In the genomic region with DNA sequence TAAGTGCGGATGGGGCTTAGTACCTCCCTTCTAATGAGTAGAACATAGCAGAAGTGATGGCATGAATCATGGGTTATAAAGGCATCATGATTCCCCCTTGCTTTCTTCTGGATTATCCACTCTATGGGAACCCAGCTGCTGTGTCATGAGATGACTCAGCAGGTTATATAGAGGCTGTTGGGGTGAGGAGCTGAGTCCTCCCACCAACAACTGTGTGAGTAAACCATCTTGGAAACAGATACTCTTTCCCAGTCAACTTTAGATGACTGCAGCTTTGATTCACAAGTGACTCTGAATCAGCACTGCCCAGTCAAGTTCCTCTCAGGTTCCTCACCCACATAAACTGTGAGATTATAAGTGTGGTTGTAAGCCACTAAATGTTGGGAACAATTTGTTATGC, we compare ENCODE assay signal across 1 cellular context.
TF ChIP-seq lines count a peak whose summit lies in the region.

No MANE protein-coding gene starts in this region.

TF ChIP-seq in IMR-90, 13 proteins besides CTCF, POLR2A, EP300 and RAD21 (continued from another document):
- TF ChIP-seq, protein P1, sequence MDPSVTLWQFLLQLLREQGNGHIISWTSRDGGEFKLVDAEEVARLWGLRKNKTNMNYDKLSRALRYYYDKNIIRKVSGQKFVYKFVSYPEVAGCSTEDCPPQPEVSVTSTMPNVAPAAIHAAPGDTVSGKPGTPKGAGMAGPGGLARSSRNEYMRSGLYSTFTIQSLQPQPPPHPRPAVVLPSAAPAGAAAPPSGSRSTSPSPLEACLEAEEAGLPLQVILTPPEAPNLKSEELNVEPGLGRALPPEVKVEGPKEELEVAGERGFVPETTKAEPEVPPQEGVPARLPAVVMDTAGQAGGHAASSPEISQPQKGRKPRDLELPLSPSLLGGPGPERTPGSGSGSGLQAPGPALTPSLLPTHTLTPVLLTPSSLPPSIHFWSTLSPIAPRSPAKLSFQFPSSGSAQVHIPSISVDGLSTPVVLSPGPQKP (IDR thresholded peaks at IDR 0.05; ENCODE audit: borderline replicate concordance, low read depth, low read length), result no peak
- peak; percentile 95 for TF ChIP-seq NFE2L2 (IDR thresholded peaks at IDR 0.05; ENCODE audit: low read depth, low read length)
- TF ChIP-seq MAFK (IDR thresholded peaks at IDR 0.05; ENCODE audit: low read depth, low read length), result peak; percentile 83
- TF ChIP-seq MAZ (IDR thresholded peaks at IDR 0.05; ENCODE audit: borderline replicate concordance, low read depth, low read length), result no peak
- TF ChIP-seq CHD1 (IDR thresholded peaks at IDR 0.05; ENCODE audit: low read depth, low read length), result no peak
- no peak for TF ChIP-seq RCOR1 (IDR thresholded peaks at IDR 0.05; ENCODE audit: insufficient replicate concordance, low read length)
